Comparison of ENCODE assay signal across 1 cellular context in the genomic region with DNA sequence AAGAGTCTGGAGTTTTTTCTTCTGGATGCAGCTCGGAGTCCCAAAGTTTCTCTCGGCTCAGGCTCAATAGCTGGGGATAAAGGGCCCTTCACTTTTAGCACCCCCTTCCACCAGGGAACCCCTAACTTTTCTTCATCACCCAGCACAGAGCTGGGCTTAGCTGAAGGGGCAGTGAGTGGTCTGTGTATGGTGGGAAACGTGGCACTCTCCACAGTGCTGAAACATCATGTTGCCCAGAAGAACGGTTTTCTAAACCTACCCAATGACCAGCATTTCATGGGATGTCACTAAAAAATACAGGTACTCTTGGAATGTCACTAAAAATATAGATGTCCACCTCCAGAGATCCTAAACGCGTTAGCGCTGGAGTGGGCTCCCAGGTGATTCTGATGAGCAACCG.
TF ChIP-seq lines count a peak whose summit lies in the region.

No MANE protein-coding gene starts in this region.

TF ChIP-seq in GM23338, 12 proteins besides CTCF, POLR2A, EP300 and RAD21 (continued from another document):
- TF ChIP-seq, protein P1, sequence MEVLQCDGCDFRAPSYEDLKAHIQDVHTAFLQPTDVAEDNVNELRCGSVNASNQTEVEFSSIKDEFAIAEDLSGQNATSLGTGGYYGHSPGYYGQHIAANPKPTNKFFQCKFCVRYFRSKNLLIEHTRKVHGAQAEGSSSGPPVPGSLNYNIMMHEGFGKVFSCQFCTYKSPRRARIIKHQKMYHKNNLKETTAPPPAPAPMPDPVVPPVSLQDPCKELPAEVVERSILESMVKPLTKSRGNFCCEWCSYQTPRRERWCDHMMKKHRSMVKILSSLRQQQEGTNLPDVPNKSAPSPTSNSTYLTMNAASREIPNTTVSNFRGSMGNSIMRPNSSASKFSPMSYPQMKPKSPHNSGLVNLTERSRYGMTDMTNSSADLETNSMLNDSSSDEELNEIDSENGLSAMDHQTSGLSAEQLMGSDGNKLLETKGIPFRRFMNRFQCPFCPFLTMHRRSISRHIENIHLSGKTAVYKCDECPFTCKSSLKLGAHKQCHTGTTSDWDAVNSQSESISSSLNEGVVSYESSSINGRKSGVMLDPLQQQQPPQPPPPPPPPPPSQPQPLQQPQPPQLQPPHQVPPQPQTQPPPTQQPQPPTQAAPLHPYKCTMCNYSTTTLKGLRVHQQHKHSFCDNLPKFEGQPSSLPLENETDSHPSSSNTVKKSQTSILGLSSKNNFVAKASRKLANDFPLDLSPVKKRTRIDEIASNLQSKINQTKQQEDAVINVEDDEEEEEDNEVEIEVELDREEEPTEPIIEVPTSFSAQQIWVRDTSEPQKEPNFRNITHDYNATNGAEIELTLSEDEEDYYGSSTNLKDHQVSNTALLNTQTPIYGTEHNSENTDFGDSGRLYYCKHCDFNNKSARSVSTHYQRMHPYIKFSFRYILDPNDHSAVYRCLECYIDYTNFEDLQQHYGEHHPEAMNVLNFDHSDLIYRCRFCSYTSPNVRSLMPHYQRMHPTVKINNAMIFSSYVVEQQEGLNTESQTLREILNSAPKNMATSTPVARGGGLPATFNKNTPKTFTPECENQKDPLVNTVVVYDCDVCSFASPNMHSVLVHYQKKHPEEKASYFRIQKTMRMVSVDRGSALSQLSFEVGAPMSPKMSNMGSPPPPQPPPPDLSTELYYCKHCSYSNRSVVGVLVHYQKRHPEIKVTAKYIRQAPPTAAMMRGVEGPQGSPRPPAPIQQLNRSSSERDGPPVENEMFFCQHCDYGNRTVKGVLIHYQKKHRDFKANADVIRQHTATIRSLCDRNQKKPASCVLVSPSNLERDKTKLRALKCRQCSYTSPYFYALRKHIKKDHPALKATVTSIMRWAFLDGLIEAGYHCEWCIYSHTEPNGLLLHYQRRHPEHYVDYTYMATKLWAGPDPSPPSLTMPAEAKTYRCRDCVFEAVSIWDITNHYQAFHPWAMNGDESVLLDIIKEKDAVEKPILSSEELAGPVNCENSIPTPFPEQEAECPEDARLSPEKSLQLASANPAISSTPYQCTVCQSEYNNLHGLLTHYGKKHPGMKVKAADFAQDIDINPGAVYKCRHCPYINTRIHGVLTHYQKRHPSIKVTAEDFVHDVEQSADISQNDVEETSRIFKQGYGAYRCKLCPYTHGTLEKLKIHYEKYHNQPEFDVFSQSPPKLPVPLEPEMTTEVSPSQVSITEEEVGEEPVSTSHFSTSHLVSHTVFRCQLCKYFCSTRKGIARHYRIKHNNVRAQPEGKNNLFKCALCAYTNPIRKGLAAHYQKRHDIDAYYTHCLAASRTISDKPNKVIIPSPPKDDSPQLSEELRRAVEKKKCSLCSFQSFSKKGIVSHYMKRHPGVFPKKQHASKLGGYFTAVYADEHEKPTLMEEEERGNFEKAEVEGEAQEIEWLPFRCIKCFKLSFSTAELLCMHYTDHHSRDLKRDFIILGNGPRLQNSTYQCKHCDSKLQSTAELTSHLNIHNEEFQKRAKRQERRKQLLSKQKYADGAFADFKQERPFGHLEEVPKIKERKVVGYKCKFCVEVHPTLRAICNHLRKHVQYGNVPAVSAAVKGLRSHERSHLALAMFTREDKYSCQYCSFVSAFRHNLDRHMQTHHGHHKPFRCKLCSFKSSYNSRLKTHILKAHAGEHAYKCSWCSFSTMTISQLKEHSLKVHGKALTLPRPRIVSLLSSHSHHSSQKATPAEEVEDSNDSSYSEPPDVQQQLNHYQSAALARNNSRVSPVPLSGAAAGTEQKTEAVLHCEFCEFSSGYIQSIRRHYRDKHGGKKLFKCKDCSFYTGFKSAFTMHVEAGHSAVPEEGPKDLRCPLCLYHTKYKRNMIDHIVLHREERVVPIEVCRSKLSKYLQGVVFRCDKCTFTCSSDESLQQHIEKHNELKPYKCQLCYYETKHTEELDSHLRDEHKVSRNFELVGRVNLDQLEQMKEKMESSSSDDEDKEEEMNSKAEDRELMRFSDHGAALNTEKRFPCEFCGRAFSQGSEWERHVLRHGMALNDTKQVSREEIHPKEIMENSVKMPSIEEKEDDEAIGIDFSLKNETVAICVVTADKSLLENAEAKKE (CRISPR knock-in tag; IDR thresholded peaks at IDR 0.05): no peak
- TF ChIP-seq, protein P2, sequence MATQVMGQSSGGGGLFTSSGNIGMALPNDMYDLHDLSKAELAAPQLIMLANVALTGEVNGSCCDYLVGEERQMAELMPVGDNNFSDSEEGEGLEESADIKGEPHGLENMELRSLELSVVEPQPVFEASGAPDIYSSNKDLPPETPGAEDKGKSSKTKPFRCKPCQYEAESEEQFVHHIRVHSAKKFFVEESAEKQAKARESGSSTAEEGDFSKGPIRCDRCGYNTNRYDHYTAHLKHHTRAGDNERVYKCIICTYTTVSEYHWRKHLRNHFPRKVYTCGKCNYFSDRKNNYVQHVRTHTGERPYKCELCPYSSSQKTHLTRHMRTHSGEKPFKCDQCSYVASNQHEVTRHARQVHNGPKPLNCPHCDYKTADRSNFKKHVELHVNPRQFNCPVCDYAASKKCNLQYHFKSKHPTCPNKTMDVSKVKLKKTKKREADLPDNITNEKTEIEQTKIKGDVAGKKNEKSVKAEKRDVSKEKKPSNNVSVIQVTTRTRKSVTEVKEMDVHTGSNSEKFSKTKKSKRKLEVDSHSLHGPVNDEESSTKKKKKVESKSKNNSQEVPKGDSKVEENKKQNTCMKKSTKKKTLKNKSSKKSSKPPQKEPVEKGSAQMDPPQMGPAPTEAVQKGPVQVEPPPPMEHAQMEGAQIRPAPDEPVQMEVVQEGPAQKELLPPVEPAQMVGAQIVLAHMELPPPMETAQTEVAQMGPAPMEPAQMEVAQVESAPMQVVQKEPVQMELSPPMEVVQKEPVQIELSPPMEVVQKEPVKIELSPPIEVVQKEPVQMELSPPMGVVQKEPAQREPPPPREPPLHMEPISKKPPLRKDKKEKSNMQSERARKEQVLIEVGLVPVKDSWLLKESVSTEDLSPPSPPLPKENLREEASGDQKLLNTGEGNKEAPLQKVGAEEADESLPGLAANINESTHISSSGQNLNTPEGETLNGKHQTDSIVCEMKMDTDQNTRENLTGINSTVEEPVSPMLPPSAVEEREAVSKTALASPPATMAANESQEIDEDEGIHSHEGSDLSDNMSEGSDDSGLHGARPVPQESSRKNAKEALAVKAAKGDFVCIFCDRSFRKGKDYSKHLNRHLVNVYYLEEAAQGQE (IDR thresholded peaks at IDR 0.05; ENCODE audit: unreplicated experiment): peak; percentile 49
TF ChIP-seq in GM23338: peak in this region for 1.
